Comparison of ENCODE assay signal across 37 cellular contexts in the genomic region with DNA sequence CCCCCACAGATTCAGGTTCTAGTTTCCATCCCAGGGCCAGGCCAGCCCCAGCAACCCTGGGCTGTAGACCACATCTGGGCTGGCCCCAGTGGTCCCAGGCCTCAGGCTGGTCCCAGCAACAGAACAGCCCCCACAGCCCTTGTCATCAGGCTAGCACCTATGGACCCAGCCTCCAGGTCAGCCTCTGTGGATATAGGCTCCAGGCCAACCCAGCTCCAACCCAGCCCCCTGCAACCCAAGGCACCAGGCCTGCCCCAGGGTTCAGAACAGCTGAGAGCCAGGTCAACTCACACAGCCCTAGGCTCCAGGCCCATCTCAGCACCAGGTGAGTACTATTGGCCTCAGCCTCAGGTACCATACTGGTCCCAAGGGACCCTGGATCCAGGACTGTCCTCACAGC.
"Had no signal": no experiment of that assay in that cellular context is flagged by ENCODE, and none has a peak within 500 bp of the region (broad histone marks: within the 10 kb centered on the region; RNA-seq: fewer than 3 reads in every experiment).

No MANE protein-coding gene starts in this region.

- H3K9me3 ChIP-seq: body of pancreas had no signal

- DNase-seq: activated B cell treated with CpG ODN at 0.5 μM for 24 hours; activated CD4-positive, alpha-beta memory T cell treated with anti-CD3 and anti-CD28 coated beads, Interleukin-2, amount 10 ng/mL, durations not matched to agents 7 days and 5 days; activated CD4-positive, alpha-beta T cell treated with anti-CD3 and anti-CD28 coated beads for 4 hours; activated CD4-positive, alpha-beta T cell treated with anti-CD3 and anti-CD28 coated beads, Interleukin-2, amount 10 ng/mL, durations not matched to agents 24 days and 14 days; activated CD4-positive, alpha-beta T cell treated with anti-CD3 and anti-CD28 coated beads, Interleukin-2, amount 50 U/mL, for 1 hour; activated CD4-positive, alpha-beta T cell treated with anti-CD3 and anti-CD28 coated beads, Interleukin-2, amount 50 U/mL, for 48 hours; activated CD4-positive, CD25-positive, alpha-beta regulatory T cell treated with anti-CD3 and anti-CD28 coated beads, Interleukin-2, amount 50 U/mL, for 72 hours; activated CD8-positive, alpha-beta memory T cell treated with anti-CD3 and anti-CD28 coated beads for 24 hours; activated CD8-positive, alpha-beta memory T cell treated with anti-CD3 and anti-CD28 coated beads, Interleukin-2, amount 10 ng/mL, durations not matched to agents 7 days and 5 days; activated CD8-positive, alpha-beta memory T cell treated with anti-CD3 and anti-CD28 coated beads, Interleukin-2, amount 50 U/mL, for 48 hours; activated CD8-positive, alpha-beta T cell treated with anti-CD3 and anti-CD28 coated beads, Interleukin-2, amount 10 ng/mL, durations not matched to agents 7 days and 5 days; activated effector memory CD4-positive, alpha-beta T cell treated with Interleukin-2 at 50 U/mL for 16 hours; activated gamma-delta T cell; activated naive CD4-positive, alpha-beta T cell treated with anti-CD3 and anti-CD28 coated beads, Interleukin-2, amount 10 ng/mL, durations not matched to agents 7 days and 5 days; activated naive CD4-positive, alpha-beta T cell treated with Interleukin-2 at 50 U/mL for 16 hours; activated naive CD8-positive, alpha-beta T cell treated with anti-CD3 and anti-CD28 coated beads, Interleukin-2, amount 10 ng/mL, durations not matched to agents 7 days and 5 days; activated naive CD8-positive, alpha-beta T cell treated with anti-CD3 and anti-CD28 coated beads, Interleukin-2, amount 50 U/mL, for 24 hours; activated T-cell treated with anti-CD3 and anti-CD28 coated beads, Interleukin-2, amount 50 U/mL, for 24 hours; activated T-cell treated with anti-CD3 and anti-CD28 coated beads, Interleukin-2, amount 50 U/mL, for 48 hours; amygdala; anterior cingulate cortex; body of pancreas; brain microvascular endothelial cell; caudate nucleus; cerebellar nuclear complex; SW 1271; T-helper 1 cell; T-helper 2 cell; T-helper 9 cell had no signal

- H3K4me1 ChIP-seq: body of pancreas, breast epithelium had no signal

- H3K27ac Mint-ChIP-seq: activated B cell treated with CpG ODN at 0.5 μM for 24 hours; activated CD4-positive, alpha-beta memory T cell treated with anti-CD3 and anti-CD28 coated beads, Interleukin-2, amount 10 ng/mL, durations not matched to agents 7 days and 5 days; activated CD4-positive, alpha-beta T cell treated with anti-CD3 and anti-CD28 coated beads, Interleukin-2, amount 10 ng/mL, durations not matched to agents 24 days and 14 days; activated CD8-positive, alpha-beta memory T cell treated with anti-CD3 and anti-CD28 coated beads, Interleukin-2, amount 10 ng/mL, durations not matched to agents 7 days and 5 days; activated CD8-positive, alpha-beta T cell treated with anti-CD3 and anti-CD28 coated beads, Interleukin-2, amount 10 ng/mL, durations not matched to agents 7 days and 5 days; activated naive CD4-positive, alpha-beta T cell treated with anti-CD3 and anti-CD28 coated beads, Interleukin-2, amount 10 ng/mL, durations not matched to agents 7 days and 5 days; activated naive CD4-positive, alpha-beta T cell treated with anti-CD3 and anti-CD28 coated beads, Interleukin-2, amount 50 U/mL, for 24 hours; activated naive CD8-positive, alpha-beta T cell; activated naive CD8-positive, alpha-beta T cell treated with anti-CD3 and anti-CD28 coated beads, Interleukin-2, amount 10 ng/mL, durations not matched to agents 7 days and 5 days; activated naive CD8-positive, alpha-beta T cell treated with anti-CD3 and anti-CD28 coated beads, Interleukin-2, amount 50 U/mL, for 24 hours; activated T-cell treated with anti-CD3 and anti-CD28 coated beads, Interleukin-2, amount 50 U/mL, for 24 hours; activated T-helper 2 cell treated with anti-CD3 and anti-CD28 coated beads, Interferon-gamma antibody, Interleukin-2, Interleukin-4, amounts not matched to agents 10 μg/mL and 5 μg/mL and 100 μg/mL, durations not matched to agents 14 hours and 24 hours and 36 hours; T-helper 1 cell treated with Interleukin-12 subunit alpha and Interleukin-12 subunit beta and Interleukin-4 antibody, amounts not matched to agents 30 μg/mL and 1 μg/mL, for 36 hours; T-helper 2 cell treated with Interferon-gamma antibody and Interleukin-4, amounts not matched to agents 5 μg/mL and 100 μg/mL, for 36 hours had no signal

- H3K27me3 Mint-ChIP-seq: activated B cell treated with CpG ODN at 0.5 μM for 24 hours; activated CD4-positive, alpha-beta memory T cell treated with anti-CD3 and anti-CD28 coated beads, Interleukin-2, amount 10 ng/mL, durations not matched to agents 7 days and 5 days; activated CD4-positive, alpha-beta T cell treated with anti-CD3 and anti-CD28 coated beads, Interleukin-2, amount 10 ng/mL, durations not matched to agents 24 days and 14 days; activated CD8-positive, alpha-beta memory T cell treated with anti-CD3 and anti-CD28 coated beads, Interleukin-2, amount 10 ng/mL, durations not matched to agents 7 days and 5 days; activated naive CD4-positive, alpha-beta T cell treated with anti-CD3 and anti-CD28 coated beads, Interleukin-2, amount 10 ng/mL, durations not matched to agents 7 days and 5 days; activated naive CD4-positive, alpha-beta T cell treated with anti-CD3 and anti-CD28 coated beads, Interleukin-2, amount 50 U/mL, for 24 hours; activated naive CD8-positive, alpha-beta T cell; activated naive CD8-positive, alpha-beta T cell treated with anti-CD3 and anti-CD28 coated beads, Interleukin-2, amount 10 ng/mL, durations not matched to agents 7 days and 5 days; activated naive CD8-positive, alpha-beta T cell treated with anti-CD3 and anti-CD28 coated beads, Interleukin-2, amount 50 U/mL, for 24 hours; central memory CD8-positive, alpha-beta T cell had no signal

- H3K4me3 ChIP-seq: body of pancreas, breast epithelium had no signal

- H3K27ac ChIP-seq: body of pancreas, brain microvascular endothelial cell, breast epithelium, VCaP had no signal

- H3K9me3 Mint-ChIP-seq: activated B cell treated with CpG ODN at 0.5 μM for 24 hours; activated CD4-positive, alpha-beta memory T cell treated with anti-CD3 and anti-CD28 coated beads, Interleukin-2, amount 10 ng/mL, durations not matched to agents 7 days and 5 days; activated CD4-positive, alpha-beta T cell treated with anti-CD3 and anti-CD28 coated beads, Interleukin-2, amount 10 ng/mL, durations not matched to agents 24 days and 14 days; activated naive CD4-positive, alpha-beta T cell treated with anti-CD3 and anti-CD28 coated beads, Interleukin-2, amount 10 ng/mL, durations not matched to agents 7 days and 5 days; activated naive CD8-positive, alpha-beta T cell treated with anti-CD3 and anti-CD28 coated beads, Interleukin-2, amount 10 ng/mL, durations not matched to agents 7 days and 5 days; activated naive CD8-positive, alpha-beta T cell treated with anti-CD3 and anti-CD28 coated beads, Interleukin-2, amount 50 U/mL, for 24 hours; activated T-cell treated with anti-CD3 and anti-CD28 coated beads, Interleukin-2, amount 50 U/mL, for 24 hours; activated T-helper 2 cell treated with anti-CD3 and anti-CD28 coated beads, Interferon-gamma antibody, Interleukin-2, Interleukin-4, amounts not matched to agents 10 μg/mL and 5 μg/mL and 100 μg/mL, durations not matched to agents 14 hours and 24 hours and 36 hours; central memory CD8-positive, alpha-beta T cell; T-helper 1 cell treated with Interleukin-12 subunit alpha and Interleukin-12 subunit beta and Interleukin-4 antibody, amounts not matched to agents 30 μg/mL and 1 μg/mL, for 36 hours; T-helper 2 cell treated with Interferon-gamma antibody and Interleukin-4, amounts not matched to agents 5 μg/mL and 100 μg/mL, for 36 hours had no signal

- H3K36me3 Mint-ChIP-seq: activated CD8-positive, alpha-beta memory T cell treated with anti-CD3 and anti-CD28 coated beads, Interleukin-2, amount 10 ng/mL, durations not matched to agents 7 days and 5 days; activated naive CD4-positive, alpha-beta T cell treated with anti-CD3 and anti-CD28 coated beads, Interleukin-2, amount 10 ng/mL, durations not matched to agents 7 days and 5 days; activated naive CD4-positive, alpha-beta T cell treated with anti-CD3 and anti-CD28 coated beads, Interleukin-2, amount 50 U/mL, for 24 hours; activated naive CD8-positive, alpha-beta T cell; activated naive CD8-positive, alpha-beta T cell treated with anti-CD3 and anti-CD28 coated beads, Interleukin-2, amount 10 ng/mL, durations not matched to agents 7 days and 5 days had no signal

- H3K4me3 Mint-ChIP-seq: activated B cell treated with CpG ODN at 0.5 μM for 24 hours; activated CD4-positive, alpha-beta memory T cell treated with anti-CD3 and anti-CD28 coated beads, Interleukin-2, amount 10 ng/mL, durations not matched to agents 7 days and 5 days; activated CD4-positive, alpha-beta T cell treated with anti-CD3 and anti-CD28 coated beads, Interleukin-2, amount 10 ng/mL, durations not matched to agents 24 days and 14 days; activated CD8-positive, alpha-beta memory T cell treated with anti-CD3 and anti-CD28 coated beads, Interleukin-2, amount 10 ng/mL, durations not matched to agents 7 days and 5 days; activated CD8-positive, alpha-beta T cell treated with anti-CD3 and anti-CD28 coated beads, Interleukin-2, amount 10 ng/mL, durations not matched to agents 7 days and 5 days; activated naive CD4-positive, alpha-beta T cell treated with anti-CD3 and anti-CD28 coated beads, Interleukin-2, amount 10 ng/mL, durations not matched to agents 7 days and 5 days; activated naive CD4-positive, alpha-beta T cell treated with anti-CD3 and anti-CD28 coated beads, Interleukin-2, amount 50 U/mL, for 24 hours; activated naive CD8-positive, alpha-beta T cell; activated naive CD8-positive, alpha-beta T cell treated with anti-CD3 and anti-CD28 coated beads, Interleukin-2, amount 10 ng/mL, durations not matched to agents 7 days and 5 days; activated naive CD8-positive, alpha-beta T cell treated with anti-CD3 and anti-CD28 coated beads, Interleukin-2, amount 50 U/mL, for 24 hours; activated T-cell treated with anti-CD3 and anti-CD28 coated beads, Interleukin-2, amount 50 U/mL, for 24 hours; central memory CD8-positive, alpha-beta T cell; T-helper 1 cell treated with Interleukin-12 subunit alpha and Interleukin-12 subunit beta and Interleukin-4 antibody, amounts not matched to agents 30 μg/mL and 1 μg/mL, for 36 hours; T-helper 2 cell treated with Interferon-gamma antibody and Interleukin-4, amounts not matched to agents 5 μg/mL and 100 μg/mL, for 36 hours had no signal

- ATAC-seq: activated CD8-positive, alpha-beta memory T cell treated with anti-CD3 and anti-CD28 coated beads, Interleukin-2, amount 10 ng/mL, durations not matched to agents 7 days and 5 days; activated CD8-positive, alpha-beta T cell treated with anti-CD3 and anti-CD28 coated beads, Interleukin-2, amount 10 ng/mL, durations not matched to agents 7 days and 5 days; activated naive CD8-positive, alpha-beta T cell treated with anti-CD3 and anti-CD28 coated beads, Interleukin-2, amount 50 U/mL, for 24 hours; body of pancreas had no signal

- H3K4me1 Mint-ChIP-seq: activated B cell treated with CpG ODN at 0.5 μM for 24 hours; activated CD4-positive, alpha-beta memory T cell treated with anti-CD3 and anti-CD28 coated beads, Interleukin-2, amount 10 ng/mL, durations not matched to agents 7 days and 5 days; activated CD4-positive, alpha-beta T cell treated with anti-CD3 and anti-CD28 coated beads, Interleukin-2, amount 10 ng/mL, durations not matched to agents 24 days and 14 days; activated CD8-positive, alpha-beta memory T cell treated with anti-CD3 and anti-CD28 coated beads, Interleukin-2, amount 10 ng/mL, durations not matched to agents 7 days and 5 days; activated naive CD4-positive, alpha-beta T cell treated with anti-CD3 and anti-CD28 coated beads, Interleukin-2, amount 10 ng/mL, durations not matched to agents 7 days and 5 days; activated naive CD4-positive, alpha-beta T cell treated with anti-CD3 and anti-CD28 coated beads, Interleukin-2, amount 50 U/mL, for 24 hours; activated naive CD8-positive, alpha-beta T cell treated with anti-CD3 and anti-CD28 coated beads, Interleukin-2, amount 10 ng/mL, durations not matched to agents 7 days and 5 days; activated naive CD8-positive, alpha-beta T cell treated with anti-CD3 and anti-CD28 coated beads, Interleukin-2, amount 50 U/mL, for 24 hours; central memory CD8-positive, alpha-beta T cell had no signal

- H3K27me3 ChIP-seq: body of pancreas, brain microvascular endothelial cell had no signal

- H3K36me3 ChIP-seq: brain microvascular endothelial cell, breast epithelium had no signal
